1 cellular context compared by ENCODE assay signal in the genomic region with DNA sequence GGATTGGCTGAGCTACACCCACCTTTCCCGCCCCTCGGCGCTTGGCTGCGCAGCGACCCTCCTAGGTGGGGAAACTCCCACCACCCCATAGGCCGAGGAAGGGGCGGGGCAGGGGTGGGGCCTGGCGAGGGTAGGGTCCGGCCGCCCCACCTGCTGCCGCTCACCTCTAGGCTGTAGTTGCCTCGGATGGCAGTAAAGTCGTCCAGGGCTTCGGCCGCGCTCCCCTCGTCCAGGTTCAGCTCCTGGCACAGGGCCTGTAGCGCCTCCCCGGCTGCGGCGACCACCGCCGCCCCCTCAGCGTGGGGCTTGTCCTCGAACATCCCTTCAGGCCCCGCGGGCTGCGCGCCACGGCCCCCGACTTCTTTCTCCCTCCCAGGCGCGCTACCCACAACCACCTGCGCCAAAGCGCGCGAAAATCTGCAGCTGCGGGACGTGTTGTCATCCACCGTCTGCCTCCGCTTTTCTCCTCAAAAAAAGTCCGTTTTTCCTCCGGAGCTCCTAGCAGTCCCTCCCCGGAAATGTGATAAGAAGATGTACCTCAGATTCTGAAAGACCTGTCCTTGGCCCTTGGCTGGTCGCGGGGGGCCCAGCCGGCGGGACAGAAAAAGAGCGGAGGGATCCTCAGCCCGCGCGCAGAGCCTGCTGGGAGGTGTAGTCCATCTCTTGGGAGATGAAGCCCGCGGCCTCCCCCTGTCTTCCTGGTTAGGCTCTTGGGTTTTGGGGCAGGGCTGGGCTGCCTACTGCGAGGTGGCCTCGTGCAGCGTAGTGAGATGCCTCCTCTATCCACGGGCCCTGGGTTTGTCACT.
TF ChIP-seq lines count a peak whose summit lies in the region.

Gene RBL1 (minus strand): TSS at position 389 of the 806 bp plus-strand sequence. CDS start 69 bp downstream, at position 320.

TF ChIP-seq in HepG2, 621 proteins besides CTCF, POLR2A, EP300 and RAD21 (continued from another document and continues in another):
- TF ChIP-seq, protein P1, sequence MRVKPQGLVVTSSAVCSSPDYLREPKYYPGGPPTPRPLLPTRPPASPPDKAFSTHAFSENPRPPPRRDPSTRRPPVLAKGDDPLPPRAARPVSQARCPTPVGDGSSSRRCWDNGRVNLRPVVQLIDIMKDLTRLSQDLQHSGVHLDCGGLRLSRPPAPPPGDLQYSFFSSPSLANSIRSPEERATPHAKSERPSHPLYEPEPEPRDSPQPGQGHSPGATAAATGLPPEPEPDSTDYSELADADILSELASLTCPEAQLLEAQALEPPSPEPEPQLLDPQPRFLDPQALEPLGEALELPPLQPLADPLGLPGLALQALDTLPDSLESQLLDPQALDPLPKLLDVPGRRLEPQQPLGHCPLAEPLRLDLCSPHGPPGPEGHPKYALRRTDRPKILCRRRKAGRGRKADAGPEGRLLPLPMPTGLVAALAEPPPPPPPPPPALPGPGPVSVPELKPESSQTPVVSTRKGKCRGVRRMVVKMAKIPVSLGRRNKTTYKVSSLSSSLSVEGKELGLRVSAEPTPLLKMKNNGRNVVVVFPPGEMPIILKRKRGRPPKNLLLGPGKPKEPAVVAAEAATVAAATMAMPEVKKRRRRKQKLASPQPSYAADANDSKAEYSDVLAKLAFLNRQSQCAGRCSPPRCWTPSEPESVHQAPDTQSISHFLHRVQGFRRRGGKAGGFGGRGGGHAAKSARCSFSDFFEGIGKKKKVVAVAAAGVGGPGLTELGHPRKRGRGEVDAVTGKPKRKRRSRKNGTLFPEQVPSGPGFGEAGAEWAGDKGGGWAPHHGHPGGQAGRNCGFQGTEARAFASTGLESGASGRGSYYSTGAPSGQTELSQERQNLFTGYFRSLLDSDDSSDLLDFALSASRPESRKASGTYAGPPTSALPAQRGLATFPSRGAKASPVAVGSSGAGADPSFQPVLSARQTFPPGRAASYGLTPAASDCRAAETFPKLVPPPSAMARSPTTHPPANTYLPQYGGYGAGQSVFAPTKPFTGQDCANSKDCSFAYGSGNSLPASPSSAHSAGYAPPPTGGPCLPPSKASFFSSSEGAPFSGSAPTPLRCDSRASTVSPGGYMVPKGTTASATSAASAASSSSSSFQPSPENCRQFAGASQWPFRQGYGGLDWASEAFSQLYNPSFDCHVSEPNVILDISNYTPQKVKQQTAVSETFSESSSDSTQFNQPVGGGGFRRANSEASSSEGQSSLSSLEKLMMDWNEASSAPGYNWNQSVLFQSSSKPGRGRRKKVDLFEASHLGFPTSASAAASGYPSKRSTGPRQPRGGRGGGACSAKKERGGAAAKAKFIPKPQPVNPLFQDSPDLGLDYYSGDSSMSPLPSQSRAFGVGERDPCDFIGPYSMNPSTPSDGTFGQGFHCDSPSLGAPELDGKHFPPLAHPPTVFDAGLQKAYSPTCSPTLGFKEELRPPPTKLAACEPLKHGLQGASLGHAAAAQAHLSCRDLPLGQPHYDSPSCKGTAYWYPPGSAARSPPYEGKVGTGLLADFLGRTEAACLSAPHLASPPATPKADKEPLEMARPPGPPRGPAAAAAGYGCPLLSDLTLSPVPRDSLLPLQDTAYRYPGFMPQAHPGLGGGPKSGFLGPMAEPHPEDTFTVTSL (CRISPR knock-in tag; IDR thresholded peaks at IDR 0.05; ENCODE audit: borderline replicate concordance) = peak; percentile 51
- TF ChIP-seq ZNF143 (CRISPR knock-in tag; IDR thresholded peaks at IDR 0.05) = peak; percentile 98
- TF ChIP-seq FIP1L1 (IDR thresholded peaks at IDR 0.05; ENCODE audit: borderline replicate concordance, insufficient read depth, low read depth, low read length) = 0 out of 2 replicates have a peak, but pooled peaks have one; percentile 68
- peak; percentile 96; the same call in 1 of the 2 replicates for TF ChIP-seq SIN3A (IDR thresholded peaks at IDR 0.05; ENCODE audit: borderline replicate concordance, low read depth, low read length)
- TF ChIP-seq EZH2 (conservative IDR thresholded peaks at IDR 0.05; ENCODE audit: low read depth, low read length) = no peak
- no peak; the same call in 1 of the 2 replicates for TF ChIP-seq SRF (IDR thresholded peaks at IDR 0.05; ENCODE audit: low read depth, low read length)
- TF ChIP-seq ARNTL (CRISPR knock-in tag; IDR thresholded peaks at IDR 0.05) = peak; percentile 92
- TF ChIP-seq HIC2 (CRISPR knock-in tag; IDR thresholded peaks at IDR 0.05; ENCODE audit: low read depth) = peak; percentile 34; the same call in 1 of the 2 replicates
- no peak for TF ChIP-seq KLF13 (CRISPR knock-in tag; IDR thresholded peaks at IDR 0.05)
- peak; percentile 47; the same call in 1 of the 2 replicates for TF ChIP-seq ZNF530 (CRISPR knock-in tag; IDR thresholded peaks at IDR 0.05; ENCODE audit: low read depth)
- TF ChIP-seq CAMTA2 (CRISPR knock-in tag; IDR thresholded peaks at IDR 0.05; ENCODE audit: borderline replicate concordance) = peak; percentile 99
- TF ChIP-seq HNF4G (IDR thresholded peaks at IDR 0.05; ENCODE audit: borderline replicate concordance, low read depth, low read length) = no peak
- no peak; the same call in 1 of the 2 replicates for TF ChIP-seq HNF4G (CRISPR knock-in tag; IDR thresholded peaks at IDR 0.05; ENCODE audit: borderline replicate concordance, low read depth)
- peak; percentile 69 for TF ChIP-seq ZNF121 (CRISPR knock-in tag; IDR thresholded peaks at IDR 0.05)
- TF ChIP-seq ZSCAN9 (CRISPR knock-in tag; IDR thresholded peaks at IDR 0.05; ENCODE audit: borderline replicate concordance) = peak; percentile 75
- TF ChIP-seq NBN (conservative IDR thresholded peaks at IDR 0.05) = no peak
- TF ChIP-seq FOSL2 (CRISPR knock-in tag; IDR thresholded peaks at IDR 0.05) = peak; percentile 73
- peak; percentile 93 for TF ChIP-seq GPN1 (CRISPR knock-in tag; IDR thresholded peaks at IDR 0.05; ENCODE audit: borderline replicate concordance)
- peak; percentile 96 for TF ChIP-seq HOXA3 (CRISPR knock-in tag; IDR thresholded peaks at IDR 0.05)
- peak; percentile 74; the same call in 1 of the 2 replicates for TF ChIP-seq FOXO1 (CRISPR knock-in tag; IDR thresholded peaks at IDR 0.05)
- TF ChIP-seq ZNF512 (CRISPR knock-in tag; IDR thresholded peaks at IDR 0.05) = no peak
- TF ChIP-seq BHLHE40 (IDR thresholded peaks at IDR 0.05; ENCODE audit: low read length) = no peak
- peak; percentile 99 for TF ChIP-seq RNF2 (conservative IDR thresholded peaks at IDR 0.05; ENCODE audit: low read depth)
- TF ChIP-seq ZNF777 (CRISPR knock-in tag; IDR thresholded peaks at IDR 0.05) = peak; percentile 93
- TF ChIP-seq SMYD3 (CRISPR knock-in tag; IDR thresholded peaks at IDR 0.05) = no peak; the same call in 1 of the 2 replicates
- TF ChIP-seq NR0B2 (CRISPR knock-in tag; IDR thresholded peaks at IDR 0.05) = peak; percentile 94
- TF ChIP-seq NFAT5 (CRISPR knock-in tag; IDR thresholded peaks at IDR 0.05) = peak; percentile 97
- no peak for TF ChIP-seq NONO (IDR thresholded peaks at IDR 0.05)
- peak; percentile 99 for TF ChIP-seq NONO (CRISPR knock-in tag; conservative IDR thresholded peaks at IDR 0.05)
- TF ChIP-seq, protein P2, sequence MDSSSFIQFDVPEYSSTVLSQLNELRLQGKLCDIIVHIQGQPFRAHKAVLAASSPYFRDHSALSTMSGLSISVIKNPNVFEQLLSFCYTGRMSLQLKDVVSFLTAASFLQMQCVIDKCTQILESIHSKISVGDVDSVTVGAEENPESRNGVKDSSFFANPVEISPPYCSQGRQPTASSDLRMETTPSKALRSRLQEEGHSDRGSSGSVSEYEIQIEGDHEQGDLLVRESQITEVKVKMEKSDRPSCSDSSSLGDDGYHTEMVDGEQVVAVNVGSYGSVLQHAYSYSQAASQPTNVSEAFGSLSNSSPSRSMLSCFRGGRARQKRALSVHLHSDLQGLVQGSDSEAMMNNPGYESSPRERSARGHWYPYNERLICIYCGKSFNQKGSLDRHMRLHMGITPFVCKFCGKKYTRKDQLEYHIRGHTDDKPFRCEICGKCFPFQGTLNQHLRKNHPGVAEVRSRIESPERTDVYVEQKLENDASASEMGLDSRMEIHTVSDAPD (CRISPR knock-in tag; IDR thresholded peaks at IDR 0.05) = peak; percentile 43; the same call in 1 of the 2 replicates
- TF ChIP-seq, protein P3, sequence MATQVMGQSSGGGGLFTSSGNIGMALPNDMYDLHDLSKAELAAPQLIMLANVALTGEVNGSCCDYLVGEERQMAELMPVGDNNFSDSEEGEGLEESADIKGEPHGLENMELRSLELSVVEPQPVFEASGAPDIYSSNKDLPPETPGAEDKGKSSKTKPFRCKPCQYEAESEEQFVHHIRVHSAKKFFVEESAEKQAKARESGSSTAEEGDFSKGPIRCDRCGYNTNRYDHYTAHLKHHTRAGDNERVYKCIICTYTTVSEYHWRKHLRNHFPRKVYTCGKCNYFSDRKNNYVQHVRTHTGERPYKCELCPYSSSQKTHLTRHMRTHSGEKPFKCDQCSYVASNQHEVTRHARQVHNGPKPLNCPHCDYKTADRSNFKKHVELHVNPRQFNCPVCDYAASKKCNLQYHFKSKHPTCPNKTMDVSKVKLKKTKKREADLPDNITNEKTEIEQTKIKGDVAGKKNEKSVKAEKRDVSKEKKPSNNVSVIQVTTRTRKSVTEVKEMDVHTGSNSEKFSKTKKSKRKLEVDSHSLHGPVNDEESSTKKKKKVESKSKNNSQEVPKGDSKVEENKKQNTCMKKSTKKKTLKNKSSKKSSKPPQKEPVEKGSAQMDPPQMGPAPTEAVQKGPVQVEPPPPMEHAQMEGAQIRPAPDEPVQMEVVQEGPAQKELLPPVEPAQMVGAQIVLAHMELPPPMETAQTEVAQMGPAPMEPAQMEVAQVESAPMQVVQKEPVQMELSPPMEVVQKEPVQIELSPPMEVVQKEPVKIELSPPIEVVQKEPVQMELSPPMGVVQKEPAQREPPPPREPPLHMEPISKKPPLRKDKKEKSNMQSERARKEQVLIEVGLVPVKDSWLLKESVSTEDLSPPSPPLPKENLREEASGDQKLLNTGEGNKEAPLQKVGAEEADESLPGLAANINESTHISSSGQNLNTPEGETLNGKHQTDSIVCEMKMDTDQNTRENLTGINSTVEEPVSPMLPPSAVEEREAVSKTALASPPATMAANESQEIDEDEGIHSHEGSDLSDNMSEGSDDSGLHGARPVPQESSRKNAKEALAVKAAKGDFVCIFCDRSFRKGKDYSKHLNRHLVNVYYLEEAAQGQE (IDR thresholded peaks at IDR 0.05; ENCODE audit: borderline replicate concordance in 1 of 2, low read depth in 1 of 2, low read length in 2 of 2) = peak in 1 of 2 experiments; percentile 32; a peak in 2 of 4 replicates
- TF ChIP-seq ZNF703 (CRISPR knock-in tag; IDR thresholded peaks at IDR 0.05; ENCODE audit: borderline replicate concordance) = peak; percentile 98
- TF ChIP-seq MAZ (IDR thresholded peaks at IDR 0.05; ENCODE audit: borderline replicate concordance, low read depth, low read length) = peak; percentile 84
- TF ChIP-seq MAZ (CRISPR knock-in tag; IDR thresholded peaks at IDR 0.05; ENCODE audit: low read depth) = peak; percentile 99
- peak; percentile 54 for TF ChIP-seq ELF3 (CRISPR knock-in tag; IDR thresholded peaks at IDR 0.05)
